In genomic region chr3:158847466-158847849, GRCh38 we compare ENCODE assay signal across 10 cellular contexts. TPM values are rescaled to one million over a fixed set of nuclear protein-coding genes. Genes with fewer than 3 reads are reported as not detected.
DNase-seq lines count a peak whose midpoint lies in the region; ATAC-seq and TF ChIP-seq lines count a peak whose summit lies in the region.
"Had no signal": no experiment of that assay in that cellular context is flagged by ENCODE, and none has a peak within 500 bp of the region (broad histone marks: within the 10 kb centered on the region; RNA-seq: fewer than 3 reads in every experiment).

No MANE protein-coding gene starts in this region.

- TF ChIP-seq EP300 in gastroesophageal sphincter (IDR thresholded peaks at IDR 0.05) (no peak), tibial nerve (IDR thresholded peaks at IDR 0.05) (no peak)

- H3K4me3 Mint-ChIP-seq in T-helper 1 cell treated with Interleukin-12 subunit alpha and Interleukin-12 subunit beta and Interleukin-4 antibody, amounts not matched to agents 30 μg/mL and 1 μg/mL, for 36 hours, result no peak overlapping the region
- H3K4me3 Mint-ChIP-seq: stimulated activated effector memory CD8-positive, alpha-beta T cell treated with anti-CD3 and anti-CD28 coated beads, Interleukin-12 subunit alpha, Interleukin-12 subunit beta, amount 100 ng/mL, for 72 hours had no signal

- H3K27ac ChIP-seq in gastroesophageal sphincter (no peak overlapping the region), tibial nerve (no peak overlapping the region)

- peak overlapping the region; percentile 72 for H3K27ac Mint-ChIP-seq in T-helper 1 cell treated with Interleukin-12 subunit alpha and Interleukin-12 subunit beta and Interleukin-4 antibody, amounts not matched to agents 30 μg/mL and 1 μg/mL, for 36 hours
- H3K27ac Mint-ChIP-seq: stimulated activated effector memory CD8-positive, alpha-beta T cell treated with anti-CD3 and anti-CD28 coated beads, Interleukin-12 subunit alpha, Interleukin-12 subunit beta, amount 100 ng/mL, for 72 hours had no signal

- 41 to 60% methylated on average over 1 to 3 of the region's 4 CpGs for WGBS in gastroesophageal sphincter (ENCODE audit: low coverage in 1 of 2), 2 donors
- WGBS in tibial nerve, 2 donors, result 54 to 67% methylated on average over 4 of the region's 4 CpGs

- peaks cover 19% of the 10 kb centered on the region for H3K4me1 Mint-ChIP-seq in T-helper 1 cell treated with Interleukin-12 subunit alpha and Interleukin-12 subunit beta and Interleukin-4 antibody, amounts not matched to agents 30 μg/mL and 1 μg/mL, for 36 hours (ENCODE audit: low read depth)
- H3K4me1 Mint-ChIP-seq: stimulated activated effector memory CD8-positive, alpha-beta T cell treated with anti-CD3 and anti-CD28 coated beads, Interleukin-12 subunit alpha, Interleukin-12 subunit beta, amount 100 ng/mL, for 72 hours had no signal

- no peak for TF ChIP-seq CTCF in gastroesophageal sphincter (IDR thresholded peaks at IDR 0.05)
- no peak for TF ChIP-seq CTCF in tibial nerve (IDR thresholded peaks at IDR 0.05)

- no peaks in the 10 kb centered on the region for H3K36me3 Mint-ChIP-seq in T-helper 1 cell treated with Interleukin-12 subunit alpha and Interleukin-12 subunit beta and Interleukin-4 antibody, amounts not matched to agents 30 μg/mL and 1 μg/mL, for 36 hours (ENCODE audit: low read depth)
- H3K36me3 Mint-ChIP-seq: stimulated activated effector memory CD8-positive, alpha-beta T cell treated with anti-CD3 and anti-CD28 coated beads, Interleukin-12 subunit alpha, Interleukin-12 subunit beta, amount 100 ng/mL, for 72 hours had no signal

- DNase-seq in T-helper 1 cell (no peak), occipital lobe (lab: John Stamatoyannopoulos, UW) (peak; percentile 31), DMS153 treated with DMSO at 0.1 percent for 48 hours (lab: John Stamatoyannopoulos, UW; ENCODE audit: unreplicated experiment) (no peak), tibial nerve (ENCODE audit: low spot score in 2 of 2) (no peak)
- DNase-seq: Kasumi-1 had no signal

- ATAC-seq in GM21786 (IDR thresholded peaks at IDR 0.05; ENCODE audit: unreplicated experiment) (peak; percentile 21), HG03439 (IDR thresholded peaks at IDR 0.05; ENCODE audit: unreplicated experiment) (peak; percentile 22), gastroesophageal sphincter (no peak)

- no peaks in the 10 kb centered on the region for H3K9me3 Mint-ChIP-seq in T-helper 1 cell treated with Interleukin-12 subunit alpha and Interleukin-12 subunit beta and Interleukin-4 antibody, amounts not matched to agents 30 μg/mL and 1 μg/mL, for 36 hours
- H3K9me3 Mint-ChIP-seq: stimulated activated effector memory CD8-positive, alpha-beta T cell treated with anti-CD3 and anti-CD28 coated beads, Interleukin-12 subunit alpha, Interleukin-12 subunit beta, amount 100 ng/mL, for 72 hours had no signal

- H3K36me3 ChIP-seq in gastroesophageal sphincter (no peaks in the 10 kb centered on the region), tibial nerve (no peaks in the 10 kb centered on the region)

- H3K4me1 ChIP-seq in gastroesophageal sphincter (peaks cover 0 to 3% (median 0%) of the 10 kb centered on the region in 3 donors), tibial nerve (no peaks in the 10 kb centered on the region)

- TF ChIP-seq POLR2A in gastroesophageal sphincter (IDR thresholded peaks at IDR 0.05) (no peak), tibial nerve (IDR thresholded peaks at IDR 0.05) (no peak)

- H3K27me3 ChIP-seq in gastroesophageal sphincter, result no peaks in the 10 kb centered on the region
- peaks cover 0 to 6% of the 10 kb centered on the region in 2 donors for H3K27me3 ChIP-seq in tibial nerve

- no peaks in the 10 kb centered on the region for H3K27me3 Mint-ChIP-seq in T-helper 1 cell treated with Interleukin-12 subunit alpha and Interleukin-12 subunit beta and Interleukin-4 antibody, amounts not matched to agents 30 μg/mL and 1 μg/mL, for 36 hours (ENCODE audit: low read depth)

- H3K4me3 ChIP-seq in gastroesophageal sphincter, result no peak overlapping the region
- no peak overlapping the region for H3K4me3 ChIP-seq in tibial nerve

- no peaks in the 10 kb centered on the region for H3K9me3 ChIP-seq in gastroesophageal sphincter
- no peaks in the 10 kb centered on the region for H3K9me3 ChIP-seq in tibial nerve

RNA-seq across cellular contexts. Expression of gene MFSD1, which starts 45.6 kb away (rescaled TPM):
- total RNA-seq in occipital lobe (49.3 TPM), gastroesophageal sphincter (10 to 100 TPM; 36.3 to 93.8 (median 65.2) TPM), tibial nerve (10 to 100 TPM; 57.1 to 83.7 (median 64.3) TPM)
